In genomic region chr6:110625883-110626282, GRCh38 we compare ENCODE assay signal across 17 cellular contexts.
A peak's percentile ranks its signal among the peaks of the same experiment; 100 is the strongest.
DNase-seq lines count a peak whose midpoint lies in the region; ATAC-seq and TF ChIP-seq lines count a peak whose summit lies in the region.
"Had no signal": no experiment of that assay in that cellular context is flagged by ENCODE, and none has a peak within 500 bp of the region (broad histone marks: within the 10 kb centered on the region; RNA-seq: fewer than 3 reads in every experiment).

No MANE protein-coding gene starts in this region.

- TF ChIP-seq CTCF in mammary epithelial cell (conservative IDR thresholded peaks at IDR 0.05 in 1 of 2, IDR thresholded peaks at IDR 0.05 in 1 of 2; ENCODE audit: extremely low read depth in 1 of 2, insufficient read depth in 1 of 2, low read depth in 1 of 2, low read length in 2 of 2) (no peak), nephron progenitor cell (IDR thresholded peaks at IDR 0.05) (no peak)

- H3K79me2 ChIP-seq in mammary epithelial cell (ENCODE audit: insufficient read depth, low read length) = no peaks in the 10 kb centered on the region
- H3K79me2 ChIP-seq: hepatocyte had no signal

- CTCF ChIA-PET in mammary epithelial cell (lab: Charles Lee; ENCODE audit: low non-redundant PET) = no interaction called here

- DNase-seq in GM03348 (ENCODE audit: low spot score) (peak; percentile 13), M059J (ENCODE audit: low read depth) (peak; percentile 89), mammary epithelial cell (peak; percentile 74), nephron progenitor cell (no peak), globus pallidus (ENCODE audit: low spot score) (no peak), erythroblast (lab: John Stamatoyannopoulos, UW) (no peak)
- DNase-seq: activated CD4-positive, alpha-beta T cell treated with anti-CD3 and anti-CD28 coated beads, Interleukin-2, amount 10 ng/mL, durations not matched to agents 7 days and 5 days; activated T-cell treated with anti-CD3 and anti-CD28 coated beads, Interleukin-2, amount 50 U/mL, for 4 hours; left colon; NCI-H2029; NCI-H748 treated with DMSO at 0.1 percent for 48 hours had no signal

- no peaks in the 10 kb centered on the region for H4K20me1 ChIP-seq in mammary epithelial cell (ENCODE audit: insufficient read depth, low read length)

- peak overlapping the region; percentile 15 for H3K27ac Mint-ChIP-seq in nephron progenitor cell
- H3K27ac Mint-ChIP-seq: activated CD4-positive, alpha-beta T cell treated with anti-CD3 and anti-CD28 coated beads, Interleukin-2, amount 10 ng/mL, durations not matched to agents 7 days and 5 days; T-helper 2 cell treated with Interferon-gamma antibody and Interleukin-4, amounts not matched to agents 5 μg/mL and 100 μg/mL, for 36 hours had no signal

- no peak for ATAC-seq in HG02938 (IDR thresholded peaks at IDR 0.05; ENCODE audit: unreplicated experiment)
- ATAC-seq: activated T-cell treated with anti-CD3 and anti-CD28 coated beads, Interleukin-2, amount 50 U/mL, for 4 hours; left colon had no signal

- peaks cover under 1% of the 10 kb centered on the region for H3K4me1 Mint-ChIP-seq in nephron progenitor cell
- H3K4me1 Mint-ChIP-seq: activated CD4-positive, alpha-beta T cell treated with anti-CD3 and anti-CD28 coated beads, Interleukin-2, amount 10 ng/mL, durations not matched to agents 7 days and 5 days; CD14-positive monocyte had no signal

- dilution Hi-C loops in mammary epithelial cell (cut with HindIII; ENCODE audit: low sequenced_read_pairs) = no loop called here

- H3K9me3 Mint-ChIP-seq in nephron progenitor cell = no peaks in the 10 kb centered on the region
- H3K9me3 Mint-ChIP-seq: activated CD4-positive, alpha-beta T cell treated with anti-CD3 and anti-CD28 coated beads, Interleukin-2, amount 10 ng/mL, durations not matched to agents 7 days and 5 days; activated T-cell treated with anti-CD3 and anti-CD28 coated beads, Interleukin-2, amount 50 U/mL, for 4 hours; CD14-positive monocyte; T-helper 2 cell treated with Interferon-gamma antibody and Interleukin-4, amounts not matched to agents 5 μg/mL and 100 μg/mL, for 36 hours had no signal

- peaks cover 26% of the 10 kb centered on the region for H3K4me1 ChIP-seq in mammary epithelial cell (ENCODE audit: insufficient read depth, low read length)

- in situ Hi-C loops in mammary epithelial cell (cut with MboI; ENCODE audit: low sequenced_read_pairs in 2 of 2) = no loop called here

- H3K27me3 ChIP-seq in mammary epithelial cell (ENCODE audit: insufficient read depth, low read length) = no peaks in the 10 kb centered on the region
- H3K27me3 ChIP-seq: hepatocyte had no signal

- WGBS in mammary epithelial cell (ENCODE audit: low coverage, missing lambda C conversion rate) = 22% methylated on average over 2 of the region's 2 CpGs

- no peak for TF ChIP-seq POLR2A in erythroblast (IDR thresholded peaks at IDR 0.05; ENCODE audit: low read length)

- H3K36me3 ChIP-seq in mammary epithelial cell (ENCODE audit: insufficient read depth, low read length) = no peaks in the 10 kb centered on the region
- H3K36me3 ChIP-seq: prostate gland had no signal

- no peak overlapping the region for H3K4me3 ChIP-seq in mammary epithelial cell (replicated peaks in 1 of 3; ENCODE audit: insufficient read depth in 1 of 3, low read depth in 2 of 3, low read length in 3 of 3)
- H3K4me3 ChIP-seq: coronary artery, hepatocyte, prostate gland had no signal

- peak overlapping the region; percentile 26 for H3K4me2 ChIP-seq in mammary epithelial cell (ENCODE audit: insufficient read depth, low read depth, low read length)
- H3K4me2 ChIP-seq: hepatocyte had no signal

- H3K27me3 Mint-ChIP-seq in nephron progenitor cell (ENCODE audit: low read depth, poor library complexity) = no peaks in the 10 kb centered on the region
- H3K27me3 Mint-ChIP-seq: activated CD4-positive, alpha-beta T cell treated with anti-CD3 and anti-CD28 coated beads, Interleukin-2, amount 10 ng/mL, durations not matched to agents 7 days and 5 days had no signal

- H2AFZ ChIP-seq in mammary epithelial cell (ENCODE audit: low read depth, low read length) = peak overlapping the region; percentile 6
- H2AFZ ChIP-seq: hepatocyte had no signal

- intact Hi-C loops in mammary epithelial cell (cut with micrococcal nuclease) = loop anchor here (2.0 kb wide), 1 partner anchor 97 kb away; no protein-coding TSS in a partner anchor

- H3K9me3 ChIP-seq in mammary epithelial cell (replicated peaks; ENCODE audit: insufficient read depth, low read length) = no peaks in the 10 kb centered on the region
- H3K9me3 ChIP-seq: prostate gland had no signal

- no peak overlapping the region for H3K4me3 Mint-ChIP-seq in nephron progenitor cell
- H3K4me3 Mint-ChIP-seq: activated CD4-positive, alpha-beta T cell treated with anti-CD3 and anti-CD28 coated beads, Interleukin-2, amount 10 ng/mL, durations not matched to agents 7 days and 5 days; activated T-cell treated with anti-CD3 and anti-CD28 coated beads, Interleukin-2, amount 50 U/mL, for 4 hours; CD14-positive monocyte; T-helper 2 cell treated with Interferon-gamma antibody and Interleukin-4, amounts not matched to agents 5 μg/mL and 100 μg/mL, for 36 hours had no signal

- H3K36me3 Mint-ChIP-seq in nephron progenitor cell (ENCODE audit: low read depth) = peaks cover 23% of the 10 kb centered on the region

- no TSS peak for BruUV-seq in mammary epithelial cell (replicated peaks; lab: Mats Ljungman, UMichigan)

- no peak overlapping the region for H3K9ac ChIP-seq in mammary epithelial cell (ENCODE audit: insufficient read depth, low read length)

- no peak overlapping the region for H3K27ac ChIP-seq in mammary epithelial cell (ENCODE audit: insufficient read depth, low read depth, low read length)
- H3K27ac ChIP-seq: coronary artery, hepatocyte had no signal

Comparison
In these comparisons a context has a peak if more than half of its experiments do, and no peak if none do; other contexts are left out.
1. DNase-seq: peak in GM03348 (single experiment), M059J (single experiment) and mammary epithelial cell (single experiment); none in nephron progenitor cell (single experiment), globus pallidus (single experiment) and erythroblast (0 of 2).